ENCODE assay signal across 33 cellular contexts in genomic region chr16:63752347-63752746, GRCh38.
"Had no signal": no experiment of that assay in that cellular context is flagged by ENCODE, and none has a peak within 500 bp of the region (broad histone marks: within the 10 kb centered on the region; RNA-seq: fewer than 3 reads in every experiment).

No MANE protein-coding gene starts in this region.

- FAIRE-seq: astrocyte, TTC549 had no signal

- H3K9me3 ChIP-seq: adrenal gland, body of pancreas had no signal

- DNase-seq: activated B cell treated with CpG ODN at 0.5 μM for 24 hours; activated CD4-positive, alpha-beta memory T cell treated with anti-CD3 and anti-CD28 coated beads for 36 hours; activated CD4-positive, alpha-beta T cell treated with anti-CD3 and anti-CD28 coated beads for 4 hours; activated CD4-positive, alpha-beta T cell treated with anti-CD3 and anti-CD28 coated beads, Interleukin-2, amount 10 ng/mL, durations not matched to agents 24 days and 14 days; activated CD4-positive, alpha-beta T cell treated with anti-CD3 and anti-CD28 coated beads, Interleukin-2, amount 50 U/mL, for 1 hour; activated CD4-positive, alpha-beta T cell treated with anti-CD3 and anti-CD28 coated beads, Interleukin-2, amount 50 U/mL, for 4 hours; activated CD4-positive, CD25-positive, alpha-beta regulatory T cell treated with anti-CD3 and anti-CD28 coated beads, Interleukin-2, amount 50 U/mL, for 72 hours; activated CD8-positive, alpha-beta memory T cell treated with anti-CD3 and anti-CD28 coated beads, Interleukin-2, amount 50 U/mL, for 4 hours; activated CD8-positive, alpha-beta T cell treated with anti-CD3 and anti-CD28 coated beads for 36 hours; activated effector memory CD4-positive, alpha-beta T cell treated with anti-CD3 and anti-CD28 coated beads, Interleukin-2, amount 50 U/mL, for 16 hours; activated gamma-delta T cell treated with Interleukin-2 at 50 U/mL for 16 hours; activated naive CD4-positive, alpha-beta T cell; activated naive CD4-positive, alpha-beta T cell treated with anti-CD3 and anti-CD28 coated beads for 36 hours; activated naive CD4-positive, alpha-beta T cell treated with anti-CD3 and anti-CD28 coated beads, Interleukin-2, amount 50 U/mL, for 16 hours; activated naive CD8-positive, alpha-beta T cell treated with anti-CD3 and anti-CD28 coated beads for 36 hours; activated T-cell treated with anti-CD3 and anti-CD28 coated beads for 4 hours; activated T-cell treated with anti-CD3 and anti-CD28 coated beads, Interleukin-2, amount 50 U/mL, for 1 hour; activated T-cell treated with anti-CD3 and anti-CD28 coated beads, Interleukin-2, amount 50 U/mL, for 4 hours; activated T-cell treated with anti-CD3 and anti-CD28 coated beads, Interleukin-2, amount 50 U/mL, for 72 hours; adrenal gland; amniotic stem cell; aorta; body of pancreas; brain microvascular endothelial cell; central memory CD4-positive, alpha-beta T cell; T-helper 2 cell; T-helper 9 cell had no signal

- H3K27ac ChIP-seq: adrenal gland, body of pancreas, brain microvascular endothelial cell, breast epithelium, VCaP had no signal

- ATAC-seq: activated CD8-positive, alpha-beta T cell treated with anti-CD3 and anti-CD28 coated beads for 36 hours; activated naive CD4-positive, alpha-beta T cell treated with anti-CD3 and anti-CD28 coated beads, Interleukin-2, amount 50 U/mL, for 72 hours; activated T-cell treated with anti-CD3 and anti-CD28 coated beads, Interleukin-2, amount 50 U/mL, for 4 hours; activated T-cell treated with anti-CD3 and anti-CD28 coated beads, Interleukin-2, amount 50 U/mL, for 72 hours; activated T-helper 17 cell treated with anti-CD3 and anti-CD28 coated beads, Interleukin-2, amount 50 U/mL, for 72 hours; body of pancreas had no signal

- H3K4me3 ChIP-seq: adrenal gland, body of pancreas, breast epithelium had no signal

- H3K27me3 ChIP-seq: adrenal gland, body of pancreas, brain microvascular endothelial cell, breast epithelium had no signal

- H3K36me3 ChIP-seq: adrenal gland, brain microvascular endothelial cell, breast epithelium had no signal

- H3K4me1 ChIP-seq: adrenal gland, body of pancreas, breast epithelium had no signal
